In genomic region chr13:73702419-73703071, GRCh38 we compare ENCODE assay signal across 1 cellular context.
TF ChIP-seq lines count a peak whose summit lies in the region.

No MANE protein-coding gene starts in this region.

TF ChIP-seq in WTC11, 78 proteins besides CTCF, POLR2A, EP300 and RAD21 (continued from another document):
- no peak for TF ChIP-seq ZSCAN18 (CRISPR knock-in tag; IDR thresholded peaks at IDR 0.05)
- no peak for TF ChIP-seq ELF4 (CRISPR knock-in tag; IDR thresholded peaks at IDR 0.05; ENCODE audit: low read depth)
- TF ChIP-seq JUN (CRISPR knock-in tag; IDR thresholded peaks at IDR 0.05): no peak
- TF ChIP-seq ZNF425 (CRISPR knock-in tag; conservative IDR thresholded peaks at IDR 0.05): no peak
- no peak for TF ChIP-seq FOXK1 (CRISPR knock-in tag; IDR thresholded peaks at IDR 0.05)
- no peak for TF ChIP-seq NFATC4 (CRISPR knock-in tag; IDR thresholded peaks at IDR 0.05)
- no peak for TF ChIP-seq TP53 (CRISPR knock-in tag; IDR thresholded peaks at IDR 0.05)
- TF ChIP-seq ZNF121 (CRISPR knock-in tag; IDR thresholded peaks at IDR 0.05): no peak
